In the genomic region with DNA sequence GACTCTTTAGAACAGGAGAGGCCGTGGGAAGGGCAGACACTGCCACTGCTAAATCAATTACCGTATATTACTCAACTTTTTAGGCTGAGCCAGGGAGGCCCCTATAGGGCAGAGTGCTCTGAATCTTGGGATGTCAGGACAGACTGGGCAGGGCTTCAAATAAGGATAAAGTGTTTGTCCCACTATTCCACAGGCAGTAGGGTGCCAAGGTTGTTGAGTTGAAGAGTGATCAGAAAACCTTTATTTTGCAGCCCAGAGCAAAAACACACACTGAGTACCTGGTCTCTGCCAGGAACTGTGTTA, we compare ENCODE assay signal across 12 cellular contexts. TPM values are rescaled to one million over a fixed set of nuclear protein-coding genes. Genes with fewer than 3 reads are reported as not detected.
A peak's percentile ranks its signal among the peaks of the same experiment; 100 is the strongest.
DNase-seq lines count a peak whose midpoint lies in the region; ATAC-seq and TF ChIP-seq lines count a peak whose summit lies in the region.
"Had no signal": no experiment of that assay in that cellular context is flagged by ENCODE, and none has a peak within 500 bp of the region (broad histone marks: within the 10 kb centered on the region; RNA-seq: fewer than 3 reads in every experiment).

No MANE protein-coding gene starts in this region.

- H3K4me1 ChIP-seq in CD4-positive, CD25-positive, alpha-beta regulatory T cell (ENCODE audit: control insufficient read depth, insufficient read depth, low read length, poor library complexity, severe bottlenecking), result peaks cover 31% of the 10 kb centered on the region
- peaks cover 39% of the 10 kb centered on the region for H3K4me1 ChIP-seq in Karpas-422 (ENCODE audit: low read length)
- H3K4me1 ChIP-seq in body of pancreas, result peaks cover 84% of the 10 kb centered on the region
- peaks cover 21 to 28% of the 10 kb centered on the region in 2 donors for H3K4me1 ChIP-seq in naive thymus-derived CD4-positive, alpha-beta T cell (ENCODE audit: control insufficient read depth in 2 of 2, insufficient read depth in 2 of 2, low read length in 2 of 2)
- H3K4me1 ChIP-seq in testis, result peaks cover 27% of the 10 kb centered on the region

- H2AFZ ChIP-seq in Karpas-422 (ENCODE audit: low read length), result no peak overlapping the region

- peaks cover 6% of the 10 kb centered on the region for H3K27me3 Mint-ChIP-seq in CD4-positive, CD25-positive, alpha-beta regulatory T cell
- peaks cover 0 to 4% (median 0%) of the 10 kb centered on the region in 5 donors for H3K27me3 Mint-ChIP-seq in naive thymus-derived CD4-positive, alpha-beta T cell

- no peak for TF ChIP-seq CTCF in body of pancreas (IDR thresholded peaks at IDR 0.05)
- no peak for TF ChIP-seq CTCF in testis (IDR thresholded peaks at IDR 0.05)

- H3K4me3 Mint-ChIP-seq in CD4-positive, CD25-positive, alpha-beta regulatory T cell, result peak overlapping the region; percentile 95 to 100 (median 96)
- peak overlapping the region; percentile 5 to 98 (median 94) for H3K4me3 Mint-ChIP-seq in naive thymus-derived CD4-positive, alpha-beta T cell

- ATAC-seq in CD4-positive, CD25-positive, alpha-beta regulatory T cell (ENCODE audit: low read depth in 2 of 2), result no peak
- ATAC-seq in body of pancreas (no peak), GM18520 (IDR thresholded peaks at IDR 0.05; ENCODE audit: unreplicated experiment) (no peak), GM18868 (IDR thresholded peaks at IDR 0.05; ENCODE audit: unreplicated experiment) (no peak), HG03439 (IDR thresholded peaks at IDR 0.05; ENCODE audit: unreplicated experiment) (no peak)
- ATAC-seq in naive thymus-derived CD4-positive, alpha-beta T cell, result no peak

- no peak overlapping the region for H3K27ac ChIP-seq in CD4-positive, CD25-positive, alpha-beta regulatory T cell (ENCODE audit: insufficient read depth, low read length, poor library complexity, severe bottlenecking)
- H3K27ac ChIP-seq in Karpas-422 (ENCODE audit: low read length) (no peak overlapping the region), body of pancreas (peak overlapping the region; percentile 16 to 98 (median 86)), testis (no peak overlapping the region)
- no peak overlapping the region for H3K27ac ChIP-seq in naive thymus-derived CD4-positive, alpha-beta T cell (ENCODE audit: low read depth, low read length)

- H3K9ac ChIP-seq in Karpas-422 (ENCODE audit: low read length), result no peak overlapping the region

- H3K9me3 Mint-ChIP-seq in CD4-positive, CD25-positive, alpha-beta regulatory T cell, result peaks cover 0 to 3% (median 0%) of the 10 kb centered on the region in 7 donors
- peaks cover 0 to 10% (median 0%) of the 10 kb centered on the region in 11 donors for H3K9me3 Mint-ChIP-seq in naive thymus-derived CD4-positive, alpha-beta T cell

- peak overlapping the region in 2 of 3 donors; percentile 80 to 97 for H3K27ac Mint-ChIP-seq in CD4-positive, CD25-positive, alpha-beta regulatory T cell
- peak overlapping the region in 7 of 9 donors; percentile 18 to 100 (median 73) for H3K27ac Mint-ChIP-seq in naive thymus-derived CD4-positive, alpha-beta T cell

- H3K79me2 ChIP-seq in Karpas-422 (ENCODE audit: low read length), result peaks cover 44% of the 10 kb centered on the region

- CTCF ChIA-PET in naive thymus-derived CD4-positive, alpha-beta T cell (lab: Charles Lee), result interaction anchor here (1.2 kb wide), 1 partner anchor 14 kb away, joined by 3 read pairs; no protein-coding TSS in a partner anchor

- H3K36me3 ChIP-seq in CD4-positive, CD25-positive, alpha-beta regulatory T cell (ENCODE audit: control insufficient read depth, insufficient read depth, low read length), result no peaks in the 10 kb centered on the region
- H3K36me3 ChIP-seq in Karpas-422 (ENCODE audit: insufficient read depth, low read length) (peaks cover 1% of the 10 kb centered on the region; the same call in 1 of the 2 replicates), body of pancreas (replicated peaks in 1 of 2; ENCODE audit: insufficient read depth in 1 of 2, low read depth in 2 of 2) (no peaks in the 10 kb centered on the region), testis (ENCODE audit: low read depth, missing control alignments) (no peaks in the 10 kb centered on the region)
- H3K36me3 ChIP-seq in naive thymus-derived CD4-positive, alpha-beta T cell (ENCODE audit: control insufficient read depth in 2 of 3, insufficient read depth in 3 of 3, low read length in 3 of 3), result peaks cover 0 to 5% (median 0%) of the 10 kb centered on the region in 3 experiments

- H3K9me2 ChIP-seq in Karpas-422 (replicated peaks; ENCODE audit: insufficient read depth, low read length), result no peaks in the 10 kb centered on the region

- 37 to 54% methylated on average over 2 of the region's 2 CpGs for WGBS in body of pancreas, 2 donors
- 53 to 60% methylated on average over 2 of the region's 2 CpGs for WGBS in testis, 2 donors

- H4K20me1 ChIP-seq in Karpas-422 (ENCODE audit: insufficient read depth, low read depth, low read length), result peaks cover 7% of the 10 kb centered on the region; the same call in 1 of the 2 replicates

- H3K36me3 Mint-ChIP-seq in CD4-positive, CD25-positive, alpha-beta regulatory T cell, result peaks cover 13% of the 10 kb centered on the region
- peaks cover 0 to 12% (median 4%) of the 10 kb centered on the region in 5 donors for H3K36me3 Mint-ChIP-seq in naive thymus-derived CD4-positive, alpha-beta T cell

- H3K9me3 ChIP-seq in CD4-positive, CD25-positive, alpha-beta regulatory T cell (ENCODE audit: control insufficient read depth in 2 of 2, low read length in 2 of 2), result no peaks in the 10 kb centered on the region
- H3K9me3 ChIP-seq in Karpas-422 (ENCODE audit: low read length), result no peaks in the 10 kb centered on the region
- no peaks in the 10 kb centered on the region for H3K9me3 ChIP-seq in body of pancreas
- no peaks in the 10 kb centered on the region for H3K9me3 ChIP-seq in naive thymus-derived CD4-positive, alpha-beta T cell (ENCODE audit: control insufficient read depth in 2 of 3, low read length in 3 of 3)
- no peaks in the 10 kb centered on the region for H3K9me3 ChIP-seq in testis

- H3K4me2 ChIP-seq in Karpas-422 (ENCODE audit: low read depth, low read length, poor library complexity, severe bottlenecking), result peak overlapping the region; percentile 99

- H3K4me1 Mint-ChIP-seq in CD4-positive, CD25-positive, alpha-beta regulatory T cell, result peaks cover 18 to 51% (median 24%) of the 10 kb centered on the region in 4 donors
- H3K4me1 Mint-ChIP-seq in naive thymus-derived CD4-positive, alpha-beta T cell, result peaks cover 10 to 52% (median 40%) of the 10 kb centered on the region in 7 donors

- no peak overlapping the region for H3K4me3 ChIP-seq in CD4-positive, CD25-positive, alpha-beta regulatory T cell (ENCODE audit: low read depth, low read length)
- no peak overlapping the region; the same call in 1 of the 2 replicates for H3K4me3 ChIP-seq in Karpas-422 (ENCODE audit: low read length)
- no peak overlapping the region for H3K4me3 ChIP-seq in body of pancreas
- no peak overlapping the region for H3K4me3 ChIP-seq in naive thymus-derived CD4-positive, alpha-beta T cell (ENCODE audit: low read length)
- no peak overlapping the region for H3K4me3 ChIP-seq in testis

- intact Hi-C loops in body of pancreas (cut with DNase I) (no loop called here), testis (cut with DNase I; ENCODE audit: low total_unique reads) (no loop called here)
- intact Hi-C loops in naive thymus-derived CD4-positive, alpha-beta T cell (cut with micrococcal nuclease), result loop anchor here in 1 of 2 donors (5.0 kb wide), 2 partner anchors 38 to 82 kb away; partner anchors contain the start of gene RAB1B

- TF ChIP-seq POLR2A in body of pancreas (IDR thresholded peaks at IDR 0.05) (no peak), testis (IDR thresholded peaks at IDR 0.05) (no peak)

- POLR2A ChIA-PET in naive thymus-derived CD4-positive, alpha-beta T cell (lab: Charles Lee), result interaction anchor here (1.3 to 7.8 kb wide), 4 partner anchors 21 to 37 kb away, joined by 4 to 68 read pairs (median 33); partner anchors contain the start of genes CD248 and SLC29A2

- H3K27me3 ChIP-seq in CD4-positive, CD25-positive, alpha-beta regulatory T cell (ENCODE audit: control insufficient read depth, insufficient read depth, low read length), result no peaks in the 10 kb centered on the region
- H3K27me3 ChIP-seq in Karpas-422 (ENCODE audit: low read length), result no peaks in the 10 kb centered on the region
- H3K27me3 ChIP-seq in body of pancreas, result no peaks in the 10 kb centered on the region
- no peaks in the 10 kb centered on the region for H3K27me3 ChIP-seq in naive thymus-derived CD4-positive, alpha-beta T cell (ENCODE audit: control insufficient read depth in 2 of 2, insufficient read depth in 2 of 2, low read length in 2 of 2)
- no peaks in the 10 kb centered on the region for H3K27me3 ChIP-seq in testis

- no peak for DNase-seq in CD4-positive, CD25-positive, alpha-beta regulatory T cell
- DNase-seq in Karpas-422 (no peak), body of pancreas (peak in 1 of 4 donors; percentile 15), testis (no peak)
- DNase-seq in naive thymus-derived CD4-positive, alpha-beta T cell, result no peak
- DNase-seq: amygdala; GDM1; stimulated activated CD4-positive, alpha-beta T cell treated with anti-CD3 and anti-CD28 coated beads, Interleukin-4, amount 100 ng/mL, for 24 hours; stimulated activated naive CD4-positive, alpha-beta T cell had no signal

RNA-seq across cellular contexts. Expression of gene B4GAT1, which starts 1.6 kb away (rescaled TPM):
- 3.5 TPM for total RNA-seq in CD4-positive, CD25-positive, alpha-beta regulatory T cell
- polyA plus RNA-seq in CD4-positive, CD25-positive, alpha-beta regulatory T cell, result 10 to 100 TPM in 3 of 4 donors, 1 to 10 TPM in 1; 8.4 to 15.1 (median 12.3) TPM
- total RNA-seq in Karpas-422 (2014; rRNA removed; shearing (Covaris generic); ENCODE audit: low replicate concordance), result 10.6 and 11.9 TPM in 2 replicates
- total RNA-seq in body of pancreas (10 to 100 TPM; 17.8 to 20.8 TPM), testis (10 to 100 TPM; 28.2 to 45.1 TPM)
- 10 to 100 TPM in 2 of 5 experiments, 1 to 10 TPM in 3; 2.2 to 11.8 (median 7.6) TPM for total RNA-seq in naive thymus-derived CD4-positive, alpha-beta T cell
- 10 to 100 TPM; 13.5 to 18.2 TPM for polyA plus RNA-seq in naive thymus-derived CD4-positive, alpha-beta T cell
- 23.2 TPM for polyA plus RNA-seq in testis (ENCODE audit: insufficient read depth, low read depth, low replicate concordance)

RNA-seq across cellular contexts. Expression of gene BRMS1, which starts 4.1 kb away (rescaled TPM):
- 53.4 TPM for total RNA-seq in CD4-positive, CD25-positive, alpha-beta regulatory T cell
- polyA plus RNA-seq in CD4-positive, CD25-positive, alpha-beta regulatory T cell, result 10 to 100 TPM; 74.7 to 90.4 (median 82.5) TPM
- 32.0 and 57.1 TPM in 2 replicates for total RNA-seq in Karpas-422 (2014; rRNA removed; shearing (Covaris generic); ENCODE audit: low replicate concordance)
- total RNA-seq in body of pancreas (10 to 100 TPM; 19.4 to 23.1 TPM), testis (10 to 100 TPM; 55.5 to 59.4 TPM)
- 10 to 100 TPM; 35.9 to 50.8 (median 48.4) TPM for total RNA-seq in naive thymus-derived CD4-positive, alpha-beta T cell
- 10 to 100 TPM; 56.7 to 73.5 TPM for polyA plus RNA-seq in naive thymus-derived CD4-positive, alpha-beta T cell
- polyA plus RNA-seq in testis (ENCODE audit: insufficient read depth, low read depth, low replicate concordance), result 67.5 TPM

RNA-seq across cellular contexts. Expression of gene RIN1, which starts 12.8 kb away (rescaled TPM):
- total RNA-seq in CD4-positive, CD25-positive, alpha-beta regulatory T cell, result 0.57 TPM
- 1 to 10 TPM in 1 of 4 donors, under 1 TPM in 3; 0.33 to 1.0 (median 0.95) TPM for polyA plus RNA-seq in CD4-positive, CD25-positive, alpha-beta regulatory T cell
- total RNA-seq in Karpas-422 (2014; rRNA removed; shearing (Covaris generic); ENCODE audit: low replicate concordance), result 0.78 and 1.1 TPM in 2 replicates
- 10 to 100 TPM in 1 of 2 donors, under 1 TPM in 1; 0.99 to 11.4 TPM for total RNA-seq in body of pancreas
- total RNA-seq in naive thymus-derived CD4-positive, alpha-beta T cell, result 10 to 100 TPM in 3 of 5 experiments, 1 to 10 TPM in 2; 1.4 to 22.9 (median 12.3) TPM
- 1 to 10 TPM; 2.6 to 9.1 TPM for polyA plus RNA-seq in naive thymus-derived CD4-positive, alpha-beta T cell
- total RNA-seq in testis, result 1 to 10 TPM; 8.2 to 8.5 TPM
- 4.7 TPM for polyA plus RNA-seq in testis (ENCODE audit: insufficient read depth, low read depth, low replicate concordance)

RNA-seq across cellular contexts. Expression of gene SLC29A2, which starts 22.5 kb away (rescaled TPM):
- 3.4 TPM for total RNA-seq in CD4-positive, CD25-positive, alpha-beta regulatory T cell
- polyA plus RNA-seq in CD4-positive, CD25-positive, alpha-beta regulatory T cell, result 1 to 10 TPM in 3 of 4 donors, under 1 TPM in 1; 0.83 to 2.3 (median 1.6) TPM
- 0.15 and 0.90 TPM in 2 replicates for total RNA-seq in Karpas-422 (2014; rRNA removed; shearing (Covaris generic); ENCODE audit: low replicate concordance)
- total RNA-seq in body of pancreas, result 10 to 100 TPM in 1 of 2 donors, 1 to 10 TPM in 1; 5.4 to 14.2 TPM
- 10 to 100 TPM in 3 of 5 experiments, 1 to 10 TPM in 2; 6.0 to 18.9 (median 12.0) TPM for total RNA-seq in naive thymus-derived CD4-positive, alpha-beta T cell
- 1 to 10 TPM; 2.7 to 6.2 TPM for polyA plus RNA-seq in naive thymus-derived CD4-positive, alpha-beta T cell
- total RNA-seq in testis, result 1 to 10 TPM; 1.6 to 3.1 TPM
- polyA plus RNA-seq in testis (ENCODE audit: insufficient read depth, low read depth, low replicate concordance), result 1.2 TPM

RNA-seq across cellular contexts. Expression of gene CD248, which starts 32.2 kb away (rescaled TPM):
- total RNA-seq in CD4-positive, CD25-positive, alpha-beta regulatory T cell, result 0.30 TPM
- polyA plus RNA-seq in CD4-positive, CD25-positive, alpha-beta regulatory T cell, result under 1 TPM; 0.06 to 0.11 (median 0.10) TPM
- not detected in 2 replicates for total RNA-seq in Karpas-422 (2014; rRNA removed; shearing (Covaris generic); ENCODE audit: low replicate concordance)
- 10 to 100 TPM; 10.6 to 86.0 TPM for total RNA-seq in body of pancreas
- 1 to 10 TPM in 4 of 5 experiments, under 1 TPM in 1; 0.36 to 4.6 (median 1.8) TPM for total RNA-seq in naive thymus-derived CD4-positive, alpha-beta T cell
- 10 to 100 TPM; 10.6 to 10.9 TPM for polyA plus RNA-seq in naive thymus-derived CD4-positive, alpha-beta T cell
- 1 to 10 TPM; 3.9 to 6.4 TPM for total RNA-seq in testis
- 35.5 TPM for polyA plus RNA-seq in testis (ENCODE audit: insufficient read depth, low read depth, low replicate concordance)

Comparison
In these comparisons a context has a peak if more than half of its experiments do, and no peak if none do; other contexts are left out.
1. H3K27ac ChIP-seq: peak in body of pancreas (4 of 4); none in CD4-positive, CD25-positive, alpha-beta regulatory T cell (single experiment), Karpas-422 (single experiment), naive thymus-derived CD4-positive, alpha-beta T cell (single experiment) and testis (0 of 2).